ENCODE assay signal across 8 cellular contexts in the genomic region with DNA sequence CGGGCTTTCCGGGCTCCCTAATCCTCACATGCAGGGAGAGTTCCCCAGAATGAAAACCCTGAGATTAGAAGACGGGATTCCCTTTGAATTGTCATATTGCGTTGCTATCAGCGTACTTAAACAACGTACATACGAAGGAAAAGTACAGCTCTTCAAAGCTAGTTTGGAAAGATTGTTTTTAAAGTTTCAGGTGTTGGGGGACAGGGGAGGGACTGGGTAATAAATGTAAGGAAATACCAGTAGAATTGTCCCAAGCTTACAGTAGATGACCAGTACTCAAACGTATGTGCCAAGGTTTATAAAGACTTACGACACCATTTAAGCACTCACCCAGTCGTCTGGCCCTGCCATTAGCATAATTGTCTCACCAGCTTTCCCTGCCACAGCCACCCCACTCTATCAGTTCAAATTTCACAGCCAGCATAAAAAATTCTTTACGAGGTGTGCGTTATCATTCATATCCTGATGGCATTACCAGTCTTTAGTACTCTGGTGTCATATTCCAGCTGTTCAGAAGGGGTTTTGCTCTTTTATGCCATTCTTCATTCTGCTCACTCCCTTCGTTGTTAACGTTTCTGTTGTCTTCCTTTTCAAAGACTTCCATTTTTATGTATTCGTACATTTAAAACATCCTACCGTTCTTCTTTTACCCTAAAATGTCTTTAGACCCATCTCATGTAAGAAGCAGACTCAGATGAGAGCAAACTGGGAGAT. TPM values are rescaled to one million over a fixed set of nuclear protein-coding genes. Genes with fewer than 3 reads are reported as not detected.
DNase-seq lines count a peak whose midpoint lies in the region; ATAC-seq and TF ChIP-seq lines count a peak whose summit lies in the region.

No MANE protein-coding gene starts in this region.

- in situ Hi-C loops in GM13976 (cut with MboI; ENCODE audit: low sequenced_read_pairs, unreplicated experiment) = no loop called here

- DNase-seq in D341Med (ENCODE audit: low spot score) (peak; percentile 45), HuH-7 (ENCODE audit: low spot score) (peak; percentile 14), SK-N-DZ (ENCODE audit: low spot score) (peak; percentile 17), epithelial cell of prostate (ENCODE audit: low read depth, low spot score) (peak; percentile 14), nephron progenitor cell (no peak), GM13976 (ENCODE audit: low spot score) (no peak), pons (ENCODE audit: low spot score) (no peak)

- no peaks in the 10 kb centered on the region for H3K36me3 Mint-ChIP-seq in nephron progenitor cell (ENCODE audit: low read depth)

- H3K9me3 Mint-ChIP-seq in nephron progenitor cell = no peaks in the 10 kb centered on the region

- peak overlapping the region; percentile 88 for H3K27ac ChIP-seq in epithelial cell of prostate

- H3K27ac Mint-ChIP-seq in nephron progenitor cell = peak overlapping the region; percentile 99

- TF ChIP-seq CTCF in nephron progenitor cell (IDR thresholded peaks at IDR 0.05) (no peak), GM13976 (IDR thresholded peaks at IDR 0.05; ENCODE audit: borderline replicate concordance, control extremely low read depth, extremely low read depth, insufficient read depth, missing control alignments) (no peak)

- peaks cover 38% of the 10 kb centered on the region for H3K4me1 Mint-ChIP-seq in nephron progenitor cell

- no peak for ATAC-seq in HG02678 (IDR thresholded peaks at IDR 0.05; ENCODE audit: unreplicated experiment)

- peaks cover 4% of the 10 kb centered on the region for H3K27me3 Mint-ChIP-seq in nephron progenitor cell (ENCODE audit: low read depth, poor library complexity)

- peak overlapping the region; percentile 94 for H3K4me3 Mint-ChIP-seq in nephron progenitor cell

RNA-seq across cellular contexts. Expression of gene HP1BP3, which starts 0.8 kb away (rescaled TPM):
- 233 and 238 TPM in 2 replicates for polyA plus RNA-seq in SK-N-DZ (2014; cell fraction: cytosol; rRNA removed)
- 219 and 294 TPM in 2 replicates for polyA plus RNA-seq in SK-N-DZ (2014; cell fraction: nucleus; rRNA removed)

RNA-seq across cellular contexts. Expression of gene SH2D5, which starts 55.4 kb away (rescaled TPM):
- polyA plus RNA-seq in SK-N-DZ (2014; cell fraction: cytosol; rRNA removed) = 13.2 and 13.9 TPM in 2 replicates
- 54.1 and 58.3 TPM in 2 replicates for polyA plus RNA-seq in SK-N-DZ (2014; cell fraction: nucleus; rRNA removed)

Comparison
In these comparisons a context has a peak if more than half of its experiments do, and no peak if none do; other contexts are left out.
1. DNase-seq: peak in D341Med (single experiment), HuH-7 (single experiment), SK-N-DZ (single experiment) and epithelial cell of prostate (single experiment); none in nephron progenitor cell (single experiment), GM13976 (single experiment) and pons (single experiment).